1 cellular context compared by ENCODE assay signal in the genomic region with DNA sequence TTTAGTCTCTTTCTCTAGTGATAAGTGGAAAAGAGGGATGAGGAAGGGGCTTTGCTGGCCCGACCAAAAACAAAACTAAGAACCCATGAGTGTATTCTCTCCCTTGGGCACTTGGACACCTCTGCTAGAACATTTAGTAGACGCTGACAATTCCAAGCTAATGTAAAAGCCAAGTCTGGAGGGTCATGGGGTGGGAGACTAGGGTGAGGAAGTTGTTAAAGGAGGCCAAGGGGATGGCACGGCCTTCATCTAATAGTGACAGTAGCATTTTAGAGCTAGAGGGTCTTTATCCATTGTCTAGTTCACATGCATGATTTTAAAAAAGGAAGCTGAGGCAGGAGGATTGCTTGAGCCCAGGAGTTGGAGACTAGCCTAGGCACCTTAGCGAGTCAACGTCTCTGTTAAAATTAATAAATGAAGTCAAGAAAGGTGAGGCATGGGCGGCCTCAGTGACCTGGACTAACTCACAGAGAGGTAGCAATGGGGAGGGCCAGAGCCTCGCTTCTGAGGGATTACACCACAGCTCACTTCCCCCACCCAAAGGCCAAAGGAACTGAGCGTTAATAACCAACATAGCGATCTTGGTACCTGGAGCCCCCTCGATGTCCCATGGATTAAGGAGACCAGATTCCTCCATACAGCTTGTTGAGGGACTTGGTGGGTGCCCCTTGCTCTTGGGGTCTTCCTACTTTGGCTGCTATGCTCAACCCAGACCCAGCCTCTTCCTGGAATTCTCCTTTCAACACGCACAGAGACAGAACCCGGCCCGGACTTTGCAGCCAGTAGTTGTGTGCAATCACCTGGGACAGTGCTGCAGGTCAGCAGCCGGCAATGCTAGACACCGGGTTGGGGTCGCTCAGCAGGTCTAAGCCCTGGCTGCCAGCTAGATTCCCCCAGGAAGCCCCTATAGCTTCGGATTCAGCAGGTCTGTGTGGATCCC.
TF ChIP-seq lines count a peak whose summit lies in the region.

No MANE protein-coding gene starts in this region.

TF ChIP-seq in H1, 55 proteins besides CTCF, POLR2A, EP300 and RAD21:
- TF ChIP-seq, protein P1, sequence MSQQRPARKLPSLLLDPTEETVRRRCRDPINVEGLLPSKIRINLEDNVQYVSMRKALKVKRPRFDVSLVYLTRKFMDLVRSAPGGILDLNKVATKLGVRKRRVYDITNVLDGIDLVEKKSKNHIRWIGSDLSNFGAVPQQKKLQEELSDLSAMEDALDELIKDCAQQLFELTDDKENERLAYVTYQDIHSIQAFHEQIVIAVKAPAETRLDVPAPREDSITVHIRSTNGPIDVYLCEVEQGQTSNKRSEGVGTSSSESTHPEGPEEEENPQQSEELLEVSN (IDR thresholded peaks at IDR 0.05), result no peak
- no peak for TF ChIP-seq TEAD4 (IDR thresholded peaks at IDR 0.05; ENCODE audit: low read depth, low read length)
- no peak for TF ChIP-seq SP1 (IDR thresholded peaks at IDR 0.05; ENCODE audit: low read depth, low read length)
- no peak for TF ChIP-seq TBP (IDR thresholded peaks at IDR 0.05; ENCODE audit: low read depth, low read length)
- TF ChIP-seq CEBPB (IDR thresholded peaks at IDR 0.05; ENCODE audit: low read depth, low read length), result no peak
- TF ChIP-seq SUZ12 (IDR thresholded peaks at IDR 0.05; ENCODE audit: low read length), result no peak
- TF ChIP-seq RNF2 (IDR thresholded peaks at IDR 0.05; ENCODE audit: borderline replicate concordance, low read depth, low read length, missing control alignments, poor library complexity, severe bottlenecking), result no peak
- TF ChIP-seq TAF1 (IDR thresholded peaks at IDR 0.05; ENCODE audit: low read depth, low read length), result no peak
- TF ChIP-seq BCL11A (IDR thresholded peaks at IDR 0.05; ENCODE audit: low read depth in 2 of 2, low read length in 2 of 2), result no peak
- TF ChIP-seq CHD1 (IDR thresholded peaks at IDR 0.05; ENCODE audit: low read depth, low read length), result no peak
- TF ChIP-seq GABPA (IDR thresholded peaks at IDR 0.05; ENCODE audit: borderline replicate concordance, insufficient read depth, low read length), result no peak
- TF ChIP-seq SIX5 (IDR thresholded peaks at IDR 0.05; ENCODE audit: low read depth, low read length), result no peak
- TF ChIP-seq YY1 (IDR thresholded peaks at IDR 0.05; ENCODE audit: low read depth, low read length), result no peak
- no peak for TF ChIP-seq SRF (IDR thresholded peaks at IDR 0.05; ENCODE audit: low read depth, low read length)
- TF ChIP-seq, protein P2, sequence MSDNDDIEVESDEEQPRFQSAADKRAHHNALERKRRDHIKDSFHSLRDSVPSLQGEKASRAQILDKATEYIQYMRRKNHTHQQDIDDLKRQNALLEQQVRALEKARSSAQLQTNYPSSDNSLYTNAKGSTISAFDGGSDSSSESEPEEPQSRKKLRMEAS (IDR thresholded peaks at IDR 0.05), result no peak
- no peak for TF ChIP-seq ZNF274 (IDR thresholded peaks at IDR 0.05; ENCODE audit: borderline replicate concordance, extremely low read depth, low read length)
- no peak for TF ChIP-seq TCF12 (IDR thresholded peaks at IDR 0.05; ENCODE audit: low read depth, low read length)
- no peak for TF ChIP-seq BACH1 (IDR thresholded peaks at IDR 0.05; ENCODE audit: low read length)
- no peak for TF ChIP-seq NANOG (IDR thresholded peaks at IDR 0.05; ENCODE audit: insufficient read depth, low read depth, low read length, poor library complexity, severe bottlenecking)
- no peak for TF ChIP-seq TAF7 (optimal IDR thresholded peaks at IDR 0.05; ENCODE audit: borderline replicate concordance, low read depth, low read length)
